ENCODE assay signal across 8 cellular contexts in the genomic region with DNA sequence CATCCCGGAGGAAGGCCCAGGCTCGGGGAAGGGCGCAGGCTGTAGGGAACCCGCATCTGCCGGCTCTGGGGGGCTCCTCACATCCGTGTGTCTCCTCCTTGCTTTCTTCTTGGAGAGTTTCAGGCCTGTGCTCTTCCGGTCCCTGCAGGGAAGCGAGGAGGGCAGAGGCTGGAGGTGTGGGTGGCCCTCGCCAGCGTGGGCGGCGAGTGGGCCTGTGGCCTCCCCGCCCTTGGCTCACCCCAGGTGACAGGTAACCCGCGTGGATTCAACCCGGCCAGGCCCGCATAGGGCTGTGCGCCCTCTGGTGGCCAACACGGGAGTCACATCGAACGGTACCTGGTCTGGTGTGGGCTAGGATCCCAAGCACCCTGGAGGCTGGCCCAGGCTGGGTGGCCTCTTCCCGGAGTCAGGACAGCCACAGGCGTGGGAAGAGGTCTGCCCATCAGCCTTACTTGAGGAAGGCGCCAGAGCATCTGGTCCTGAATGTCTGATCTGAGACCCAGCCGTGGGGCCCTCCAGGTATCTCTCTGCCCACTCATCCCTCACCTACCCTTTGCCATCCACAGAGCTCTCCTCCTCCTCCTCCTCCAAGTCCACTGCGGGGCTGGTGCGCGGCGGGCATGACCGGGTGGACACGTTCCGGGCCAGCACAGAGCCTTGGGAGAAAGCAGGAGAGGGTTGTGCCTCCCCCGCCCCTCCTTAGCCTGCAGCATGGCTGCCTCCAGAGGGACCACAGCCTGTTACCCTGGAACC. TPM values are rescaled to one million over a fixed set of nuclear protein-coding genes. Genes with fewer than 3 reads are reported as not detected.
A peak's percentile ranks its signal among the peaks of the same experiment; 100 is the strongest.
DNase-seq lines count a peak whose midpoint lies in the region; ATAC-seq, FAIRE-seq and TF ChIP-seq lines count a peak whose summit lies in the region.

No MANE protein-coding gene starts in this region.

- H3K9me3 Mint-ChIP-seq in activated CD8-positive, alpha-beta T cell treated with anti-CD3 and anti-CD28 coated beads for 36 hours = no peaks in the 10 kb centered on the region
- H3K9me3 Mint-ChIP-seq in effector memory CD8-positive, alpha-beta T cell = no peaks in the 10 kb centered on the region
- no peaks in the 10 kb centered on the region for H3K9me3 Mint-ChIP-seq in stimulated activated naive CD8-positive, alpha-beta T cell treated with anti-CD3 and anti-CD28 coated beads, Interleukin-15, amount 100 ng/mL, for 72 hours

- no peak overlapping the region for H3K27ac Mint-ChIP-seq in activated CD8-positive, alpha-beta T cell treated with anti-CD3 and anti-CD28 coated beads for 36 hours
- H3K27ac Mint-ChIP-seq in effector memory CD8-positive, alpha-beta T cell = no peak overlapping the region
- H3K27ac Mint-ChIP-seq in stimulated activated naive CD8-positive, alpha-beta T cell treated with anti-CD3 and anti-CD28 coated beads, Interleukin-15, amount 100 ng/mL, for 72 hours = peak overlapping the region; percentile 52 to 76

- ATAC-seq in A549 = peak; percentile 82 to 93
- peak; percentile 95 for ATAC-seq in activated CD8-positive, alpha-beta T cell treated with anti-CD3 and anti-CD28 coated beads for 36 hours
- peak; percentile 90 for ATAC-seq in effector memory CD8-positive, alpha-beta T cell (replicated peaks)
- peak; percentile 77 for ATAC-seq in stimulated activated naive CD8-positive, alpha-beta T cell treated with anti-CD3 and anti-CD28 coated beads, Interleukin-15, amount 100 ng/mL, for 72 hours

- TF ChIP-seq RAD21 in A549 (conservative IDR thresholded peaks at IDR 0.05 in 1 of 2, IDR thresholded peaks at IDR 0.05 in 1 of 2) = peak; percentile 30 to 35; a peak in 2 of 5 replicates

- no peak for TF ChIP-seq EP300 in A549 (IDR thresholded peaks at IDR 0.05)

- CTCF ChIA-PET in A549 (lab: Yijun Ruan, JAX) = interaction anchor here (0.5 to 6.9 kb wide), 14 partner anchors 9 to 228 kb away, joined by 3 to 35 read pairs (median 3); partner anchors contain the start of genes PLEKHG5 and TNFRSF25
- CTCF ChIA-PET in activated CD8-positive, alpha-beta T cell treated with anti-CD3 and anti-CD28 coated beads for 36 hours (lab: Charles Lee) = interaction anchor here (1.0 to 2.5 kb wide), 7 partner anchors 7 to 38 kb away, joined by 3 to 16 read pairs (median 3); partner anchors contain the start of gene TNFRSF25

- no peaks in the 10 kb centered on the region for H3K27me3 ChIP-seq in mucosa of rectum (ENCODE audit: control insufficient read depth in 2 of 2, insufficient read depth in 2 of 2, low read length in 2 of 2)

- no peak for FAIRE-seq in A549 (lab: Jason Lieb, UNC)

- H3K27ac ChIP-seq in A549 (no peak overlapping the region), mucosa of rectum (ENCODE audit: low read depth in 2 of 2, low read length in 2 of 2) (peak overlapping the region; percentile 61 to 67)

- H3K36me3 ChIP-seq in mucosa of rectum (ENCODE audit: control insufficient read depth in 2 of 2, insufficient read depth in 2 of 2, low read length in 2 of 2) = no peaks in the 10 kb centered on the region

- no peak overlapping the region for H3K4me3 ChIP-seq in A549
- no peak overlapping the region for H3K4me3 ChIP-seq in GM12875 (ENCODE audit: low read depth, low read length)
- H3K4me3 ChIP-seq in mucosa of rectum (ENCODE audit: low read length in 2 of 2) = peak overlapping the region; percentile 13 to 52

- TF ChIP-seq CTCF in A549 (IDR thresholded peaks at IDR 0.05) = peak; percentile 72
- peak; percentile 97 for TF ChIP-seq CTCF in GM12875 (IDR thresholded peaks at IDR 0.05; ENCODE audit: borderline replicate concordance, insufficient read depth, low read depth, low read length)
- TF ChIP-seq CTCF in activated CD8-positive, alpha-beta T cell treated with anti-CD3 and anti-CD28 coated beads for 36 hours (IDR thresholded peaks at IDR 0.05) = peak; percentile 96

- no peak overlapping the region for H3K4me3 Mint-ChIP-seq in activated CD8-positive, alpha-beta T cell treated with anti-CD3 and anti-CD28 coated beads for 36 hours
- H3K4me3 Mint-ChIP-seq in effector memory CD8-positive, alpha-beta T cell = no peak overlapping the region
- H3K4me3 Mint-ChIP-seq in stimulated activated naive CD8-positive, alpha-beta T cell treated with anti-CD3 and anti-CD28 coated beads, Interleukin-15, amount 100 ng/mL, for 72 hours = no peak overlapping the region

- intact Hi-C loops in activated CD8-positive, alpha-beta T cell treated with anti-CD3 and anti-CD28 coated beads for 36 hours (cut with micrococcal nuclease) = no loop called here

- 48% methylated on average over 9 of the region's 33 CpGs for WGBS in A549 (ENCODE audit: missing lambda C conversion rate)

- POLR2A ChIA-PET in A549 (lab: Yijun Ruan, JAX) = interaction anchor here (0.6 kb wide), 1 partner anchor 216 kb away, joined by 3 read pairs; no protein-coding TSS in a partner anchor
- POLR2A ChIA-PET in activated CD8-positive, alpha-beta T cell treated with anti-CD3 and anti-CD28 coated beads for 36 hours (lab: Charles Lee) = interaction anchor here (0.7 kb wide), 1 partner anchor 10 kb away, joined by 3 read pairs; no protein-coding TSS in a partner anchor

- peaks cover 2% of the 10 kb centered on the region for H3K4me1 Mint-ChIP-seq in activated CD8-positive, alpha-beta T cell treated with anti-CD3 and anti-CD28 coated beads for 36 hours (ENCODE audit: low read depth)
- H3K4me1 Mint-ChIP-seq in effector memory CD8-positive, alpha-beta T cell (ENCODE audit: low read depth in 2 of 2) = peaks cover 6 to 8% of the 10 kb centered on the region in 2 donors
- H3K4me1 Mint-ChIP-seq in stimulated activated naive CD8-positive, alpha-beta T cell treated with anti-CD3 and anti-CD28 coated beads, Interleukin-15, amount 100 ng/mL, for 72 hours = peaks cover 20% of the 10 kb centered on the region

- DNase-seq in A549 (ENCODE audit: low read depth in 1 of 2, low spot score in 1 of 2) (peak in 1 of 2 experiments; percentile 73), NCI-H2029 (lab: John Stamatoyannopoulos, UW) (peak; percentile 44), RKO (ENCODE audit: low spot score) (no peak)
- peak; percentile 80 for DNase-seq in activated CD8-positive, alpha-beta T cell treated with anti-CD3 and anti-CD28 coated beads for 36 hours
- DNase-seq in effector memory CD8-positive, alpha-beta T cell = peak; percentile 81 to 82 (median 82)
- DNase-seq in stimulated activated naive CD8-positive, alpha-beta T cell treated with anti-CD3 and anti-CD28 coated beads, Interleukin-15, amount 100 ng/mL, for 72 hours = peak; percentile 73 to 74

- no peaks in the 10 kb centered on the region for H3K36me3 Mint-ChIP-seq in activated CD8-positive, alpha-beta T cell treated with anti-CD3 and anti-CD28 coated beads for 36 hours (ENCODE audit: low read depth)
- no peaks in the 10 kb centered on the region for H3K36me3 Mint-ChIP-seq in effector memory CD8-positive, alpha-beta T cell (ENCODE audit: insufficient read depth)

- H3K9me3 ChIP-seq in A549 (no peaks in the 10 kb centered on the region), mucosa of rectum (ENCODE audit: control insufficient read depth in 2 of 2, low read length in 2 of 2) (no peaks in the 10 kb centered on the region)

- peaks cover 7% of the 10 kb centered on the region; the same call in 1 of the 3 replicates for H3K4me1 ChIP-seq in A549
- H3K4me1 ChIP-seq in mucosa of rectum (ENCODE audit: control insufficient read depth in 2 of 2, insufficient read depth in 2 of 2, low read length in 2 of 2) = peaks cover 36 to 46% of the 10 kb centered on the region in 2 donors

- H3K27me3 Mint-ChIP-seq in activated CD8-positive, alpha-beta T cell treated with anti-CD3 and anti-CD28 coated beads for 36 hours = no peaks in the 10 kb centered on the region
- H3K27me3 Mint-ChIP-seq in effector memory CD8-positive, alpha-beta T cell = peaks cover 0 to 9% of the 10 kb centered on the region in 2 donors
- H3K27me3 Mint-ChIP-seq in stimulated activated naive CD8-positive, alpha-beta T cell treated with anti-CD3 and anti-CD28 coated beads, Interleukin-15, amount 100 ng/mL, for 72 hours = peaks cover 7% of the 10 kb centered on the region

- peak overlapping the region in 1 of 2 donors; percentile 66 for H3K9ac ChIP-seq in mucosa of rectum (ENCODE audit: low read depth in 1 of 2, low read length in 2 of 2)

- peak overlapping the region; percentile 35; the same call in 2 of the 3 replicates for H3K4me2 ChIP-seq in A549

- no peak for TF ChIP-seq POLR2A in A549 (IDR thresholded peaks at IDR 0.05; ENCODE audit: low read length)

TF ChIP-seq in A549, 52 proteins besides CTCF, POLR2A, EP300 and RAD21:
- TF ChIP-seq SMC3 (IDR thresholded peaks at IDR 0.05) (peak; percentile 39; the same call in 2 of the 3 replicates), EHMT2 (IDR thresholded peaks at IDR 0.05; ENCODE audit: low read depth) (no peak)

RNA-seq across cellular contexts. Expression of gene TNFRSF25, which starts 9.6 kb away (rescaled TPM):
- polyA plus RNA-seq in A549 (2011; rRNA removed) (0.65 and 0.85 TPM in 2 replicates), A549 (2017; fragmentation: RNase III; extraction: RNeasy Plus Mini Kit Qiagen cat#74134 plus additional on column Dnase treatment) (3.0 to 4.5 TPM (median 3.4 TPM) in 3 replicates)
- 2.1 and 2.6 TPM in 2 replicates for polyA plus RNA-seq in A549 (2012; cell fraction: cytosol; rRNA removed)
- polyA plus RNA-seq in A549 (2012; cell fraction: nucleus; rRNA removed) = 23.2 and 24.6 TPM in 2 replicates
- polyA minus RNA-seq in A549 (2011; rRNA and poly(A)+ RNA removed) = 0.04 and 0.83 TPM in 2 replicates
- 10 to 100 TPM; 55.8 to 57.8 TPM for total RNA-seq in activated CD8-positive, alpha-beta T cell treated with anti-CD3 and anti-CD28 coated beads for 36 hours

RNA-seq across cellular contexts. Expression of gene PLEKHG5, which starts 15.9 kb away (rescaled TPM):
- polyA plus RNA-seq in A549 (2011; rRNA removed) (0.75 and 0.84 TPM in 2 replicates), A549 (2017; fragmentation: RNase III; extraction: RNeasy Plus Mini Kit Qiagen cat#74134 plus additional on column Dnase treatment) (2.4 to 3.4 TPM (median 3.1 TPM) in 3 replicates)
- 1.1 and 1.6 TPM in 2 replicates for polyA plus RNA-seq in A549 (2012; cell fraction: cytosol; rRNA removed)
- 7.2 and 9.2 TPM in 2 replicates for polyA plus RNA-seq in A549 (2012; cell fraction: nucleus; rRNA removed)
- polyA minus RNA-seq in A549 (2011; rRNA and poly(A)+ RNA removed) = 0.62 and 0.83 TPM in 2 replicates
- 1 to 10 TPM; 1.7 to 1.8 TPM for total RNA-seq in activated CD8-positive, alpha-beta T cell treated with anti-CD3 and anti-CD28 coated beads for 36 hours

RNA-seq across cellular contexts. Expression of gene ESPN, which starts 51.0 kb away (rescaled TPM):
- polyA plus RNA-seq in A549 (2011; rRNA removed) (0.13 and 0.22 TPM in 2 replicates), A549 (2017; fragmentation: RNase III; extraction: RNeasy Plus Mini Kit Qiagen cat#74134 plus additional on column Dnase treatment) (0.17 to 0.28 TPM (median 0.18 TPM) in 3 replicates)
- 0.22 and 0.29 TPM in 2 replicates for polyA plus RNA-seq in A549 (2012; cell fraction: cytosol; rRNA removed)
- polyA plus RNA-seq in A549 (2012; cell fraction: nucleus; rRNA removed) = 0.81 and 1.1 TPM in 2 replicates
- not detected in 2 replicates for polyA minus RNA-seq in A549 (2011; rRNA and poly(A)+ RNA removed)
- total RNA-seq in activated CD8-positive, alpha-beta T cell treated with anti-CD3 and anti-CD28 coated beads for 36 hours = under 1 TPM; 0.83 to 0.99 TPM

RNA-seq across cellular contexts. Expression of gene HES2, which starts 55.8 kb away (rescaled TPM):
- 1.8 and 2.0 TPM in 2 replicates for polyA plus RNA-seq in A549 (2011; rRNA removed)
- polyA plus RNA-seq in A549 (2012; cell fraction: cytosol; rRNA removed) = 2.0 and 2.2 TPM in 2 replicates
- 1.4 and 1.6 TPM in 2 replicates for polyA plus RNA-seq in A549 (2012; cell fraction: nucleus; rRNA removed)
- 0.75 to 1.3 TPM (median 0.79 TPM) in 3 replicates for polyA plus RNA-seq in A549 (2017; fragmentation: RNase III; extraction: RNeasy Plus Mini Kit Qiagen cat#74134 plus additional on column Dnase treatment)
- polyA minus RNA-seq in A549 (2011; rRNA and poly(A)+ RNA removed) = 0.54 and 0.87 TPM in 2 replicates
- total RNA-seq in activated CD8-positive, alpha-beta T cell treated with anti-CD3 and anti-CD28 coated beads for 36 hours = under 1 TPM in 1 of 2 experiments, not detected in 1; 0.29 TPM

Comparison
In these comparisons a context has a peak if more than half of its experiments do, and no peak if none do; other contexts are left out.
1. H3K27ac ChIP-seq: peak in mucosa of rectum (2 of 2); none in A549 (0 of 2).
2. H3K4me3 ChIP-seq: peak in mucosa of rectum (2 of 2); none in A549 (single experiment) and GM12875 (single experiment).
3. H3K27ac Mint-ChIP-seq: peak in stimulated activated naive CD8-positive, alpha-beta T cell treated with anti-CD3 and anti-CD28 coated beads, Interleukin-15, amount 100 ng/mL, for 72 hours (2 of 2); none in activated CD8-positive, alpha-beta T cell treated with anti-CD3 and anti-CD28 coated beads for 36 hours (single experiment) and effector memory CD8-positive, alpha-beta T cell (0 of 2).
4. Peak in every context shown above with its lines, with median percentiles within 50 percentile points of each other: ATAC-seq and CTCF ChIP-seq.